Comparison of ENCODE assay signal across 24 cellular contexts in genomic region chr4:30617836-30618235, GRCh38.
"Had no signal": no experiment of that assay in that cellular context is flagged by ENCODE, and none has a peak within 500 bp of the region (broad histone marks: within the 10 kb centered on the region; RNA-seq: fewer than 3 reads in every experiment).

No MANE protein-coding gene starts in this region.

- H3K4me3 ChIP-seq: left ventricle myocardium inferior, lung, ovary, right atrium auricular region, right lobe of liver, stomach, testis, thyroid gland, transverse colon, upper lobe of left lung had no signal

- DNase-seq: hypothalamus; immature natural killer cell; kidney; left ventricle myocardium inferior; naive thymus-derived CD4-positive, alpha-beta T cell; ovary; right lobe of liver; stimulated activated CD4-positive, alpha-beta T cell treated with anti-CD3 and anti-CD28 coated beads, Interleukin-12 subunit alpha, Interleukin-12 subunit beta, amount 100 ng/mL, for 4 hours; stimulated activated CD4-positive, alpha-beta T cell treated with anti-CD3 and anti-CD28 coated beads, Interleukin-15, amount 100 ng/mL, for 24 hours; stimulated activated CD4-positive, alpha-beta T cell treated with anti-CD3 and anti-CD28 coated beads, Interleukin-2, amount 100 ng/mL, for 24 hours; stimulated activated CD4-positive, alpha-beta T cell treated with anti-CD3 and anti-CD28 coated beads, Interleukin-4, amount 100 ng/mL, for 1 hour; stimulated activated naive B cell treated with anti-CD40 and anti-IgM and Interleukin-4, amounts not matched to agents 10 μg/mL and 1 μg/mL and 100 μg/mL, for 72 hours; stimulated activated naive CD8-positive, alpha-beta T cell treated with anti-CD3 and anti-CD28 coated beads, Interleukin-15, Interleukin-2, amounts not matched to agents 100 U/mL and 50 U/mL, for 24 hours; stomach; testis; thyroid gland; transverse colon; upper lobe of left lung had no signal

- H3K36me3 Mint-ChIP-seq: immature natural killer cell; mesothelial cell of epicardium; naive thymus-derived CD4-positive, alpha-beta T cell; stimulated activated naive B cell treated with anti-CD40 and anti-IgM and Interleukin-4, amounts not matched to agents 10 μg/mL and 1 μg/mL and 100 μg/mL, for 72 hours had no signal

- H3K9me3 Mint-ChIP-seq: mesothelial cell of epicardium had no signal

- H3K4me1 Mint-ChIP-seq: immature natural killer cell; mesothelial cell of epicardium; naive thymus-derived CD4-positive, alpha-beta T cell; stimulated activated naive B cell treated with anti-CD40 and anti-IgM and Interleukin-4, amounts not matched to agents 10 μg/mL and 1 μg/mL and 100 μg/mL, for 72 hours had no signal

- H3K27ac Mint-ChIP-seq: immature natural killer cell; mesothelial cell of epicardium; naive thymus-derived CD4-positive, alpha-beta T cell; natural killer cell treated with Interleukin-12 subunit alpha and Interleukin-12 subunit beta and Interleukin-15 and Interleukin-18, amount 100 ng/mL, for 72 hours; progenitor cell of endocrine pancreas; stimulated activated naive B cell treated with anti-CD40 and anti-IgM and Interleukin-4, amounts not matched to agents 10 μg/mL and 1 μg/mL and 100 μg/mL, for 72 hours had no signal

- H3K27me3 ChIP-seq: ovary, right atrium auricular region, right lobe of liver, stomach, testis, thyroid gland, transverse colon, upper lobe of left lung had no signal

- H3K4me1 ChIP-seq: left ventricle myocardium inferior, right atrium auricular region, right lobe of liver, stomach, testis, thyroid gland, upper lobe of left lung had no signal

- H3K4me3 Mint-ChIP-seq: immature natural killer cell; mesothelial cell of epicardium; naive thymus-derived CD4-positive, alpha-beta T cell; natural killer cell treated with Interleukin-12 subunit alpha and Interleukin-12 subunit beta and Interleukin-15 and Interleukin-18, amount 100 ng/mL, for 72 hours; stimulated activated naive B cell treated with anti-CD40 and anti-IgM and Interleukin-4, amounts not matched to agents 10 μg/mL and 1 μg/mL and 100 μg/mL, for 72 hours had no signal

- H3K27me3 Mint-ChIP-seq: naive thymus-derived CD4-positive, alpha-beta T cell; natural killer cell treated with Interleukin-12 subunit alpha and Interleukin-12 subunit beta and Interleukin-15 and Interleukin-18, amount 100 ng/mL, for 72 hours; progenitor cell of endocrine pancreas; stimulated activated naive B cell treated with anti-CD40 and anti-IgM and Interleukin-4, amounts not matched to agents 10 μg/mL and 1 μg/mL and 100 μg/mL, for 72 hours had no signal

- FAIRE-seq: islet of Langerhans, kidney had no signal

- ATAC-seq: naive thymus-derived CD4-positive, alpha-beta T cell; natural killer cell treated with Interleukin-12 subunit alpha and Interleukin-12 subunit beta and Interleukin-15 and Interleukin-18, amount 100 ng/mL, for 72 hours; right lobe of liver; stimulated activated naive B cell treated with anti-CD40 and anti-IgM and Interleukin-4, amounts not matched to agents 10 μg/mL and 1 μg/mL and 100 μg/mL, for 72 hours; stimulated activated naive CD8-positive, alpha-beta T cell treated with anti-CD3 and anti-CD28 coated beads, Interleukin-15, Interleukin-2, amounts not matched to agents 100 U/mL and 50 U/mL, for 24 hours had no signal

- H3K9me3 ChIP-seq: left ventricle myocardium inferior, ovary, right atrium auricular region, right lobe of liver, stomach, testis, thyroid gland, transverse colon, upper lobe of left lung had no signal

- H3K36me3 ChIP-seq: left ventricle myocardium inferior, ovary, right atrium auricular region, right lobe of liver, stomach, thyroid gland, transverse colon, upper lobe of left lung had no signal

- H3K27ac ChIP-seq: left ventricle myocardium inferior, ovary, right atrium auricular region, right lobe of liver, stomach, testis, thyroid gland, transverse colon, upper lobe of left lung had no signal
